Comparison of ENCODE assay signal across 1 cellular context in genomic region chr4:178329226-178329872, GRCh38.
TF ChIP-seq lines count a peak whose summit lies in the region.

No MANE protein-coding gene starts in this region.

TF ChIP-seq in H1, 55 proteins besides CTCF, POLR2A, EP300 and RAD21 (continued from another document):
- TF ChIP-seq GTF2F1 (IDR thresholded peaks at IDR 0.05; ENCODE audit: borderline replicate concordance, low read depth, low read length) (no peak), MAFK (IDR thresholded peaks at IDR 0.05; ENCODE audit: low read depth, low read length) (no peak), CTBP2 (IDR thresholded peaks at IDR 0.05; ENCODE audit: borderline replicate concordance, insufficient read depth, insufficient read length, low read length) (no peak), TBP (IDR thresholded peaks at IDR 0.05; ENCODE audit: low read depth, low read length) (no peak), SRF (IDR thresholded peaks at IDR 0.05; ENCODE audit: low read depth, low read length) (no peak), TCF12 (IDR thresholded peaks at IDR 0.05; ENCODE audit: low read depth, low read length) (no peak), HDAC6 (IDR thresholded peaks at IDR 0.05; ENCODE audit: low read depth, low read length) (no peak), JUND (IDR thresholded peaks at IDR 0.05; ENCODE audit: low read length) (no peak)
- TF ChIP-seq, protein P1, sequence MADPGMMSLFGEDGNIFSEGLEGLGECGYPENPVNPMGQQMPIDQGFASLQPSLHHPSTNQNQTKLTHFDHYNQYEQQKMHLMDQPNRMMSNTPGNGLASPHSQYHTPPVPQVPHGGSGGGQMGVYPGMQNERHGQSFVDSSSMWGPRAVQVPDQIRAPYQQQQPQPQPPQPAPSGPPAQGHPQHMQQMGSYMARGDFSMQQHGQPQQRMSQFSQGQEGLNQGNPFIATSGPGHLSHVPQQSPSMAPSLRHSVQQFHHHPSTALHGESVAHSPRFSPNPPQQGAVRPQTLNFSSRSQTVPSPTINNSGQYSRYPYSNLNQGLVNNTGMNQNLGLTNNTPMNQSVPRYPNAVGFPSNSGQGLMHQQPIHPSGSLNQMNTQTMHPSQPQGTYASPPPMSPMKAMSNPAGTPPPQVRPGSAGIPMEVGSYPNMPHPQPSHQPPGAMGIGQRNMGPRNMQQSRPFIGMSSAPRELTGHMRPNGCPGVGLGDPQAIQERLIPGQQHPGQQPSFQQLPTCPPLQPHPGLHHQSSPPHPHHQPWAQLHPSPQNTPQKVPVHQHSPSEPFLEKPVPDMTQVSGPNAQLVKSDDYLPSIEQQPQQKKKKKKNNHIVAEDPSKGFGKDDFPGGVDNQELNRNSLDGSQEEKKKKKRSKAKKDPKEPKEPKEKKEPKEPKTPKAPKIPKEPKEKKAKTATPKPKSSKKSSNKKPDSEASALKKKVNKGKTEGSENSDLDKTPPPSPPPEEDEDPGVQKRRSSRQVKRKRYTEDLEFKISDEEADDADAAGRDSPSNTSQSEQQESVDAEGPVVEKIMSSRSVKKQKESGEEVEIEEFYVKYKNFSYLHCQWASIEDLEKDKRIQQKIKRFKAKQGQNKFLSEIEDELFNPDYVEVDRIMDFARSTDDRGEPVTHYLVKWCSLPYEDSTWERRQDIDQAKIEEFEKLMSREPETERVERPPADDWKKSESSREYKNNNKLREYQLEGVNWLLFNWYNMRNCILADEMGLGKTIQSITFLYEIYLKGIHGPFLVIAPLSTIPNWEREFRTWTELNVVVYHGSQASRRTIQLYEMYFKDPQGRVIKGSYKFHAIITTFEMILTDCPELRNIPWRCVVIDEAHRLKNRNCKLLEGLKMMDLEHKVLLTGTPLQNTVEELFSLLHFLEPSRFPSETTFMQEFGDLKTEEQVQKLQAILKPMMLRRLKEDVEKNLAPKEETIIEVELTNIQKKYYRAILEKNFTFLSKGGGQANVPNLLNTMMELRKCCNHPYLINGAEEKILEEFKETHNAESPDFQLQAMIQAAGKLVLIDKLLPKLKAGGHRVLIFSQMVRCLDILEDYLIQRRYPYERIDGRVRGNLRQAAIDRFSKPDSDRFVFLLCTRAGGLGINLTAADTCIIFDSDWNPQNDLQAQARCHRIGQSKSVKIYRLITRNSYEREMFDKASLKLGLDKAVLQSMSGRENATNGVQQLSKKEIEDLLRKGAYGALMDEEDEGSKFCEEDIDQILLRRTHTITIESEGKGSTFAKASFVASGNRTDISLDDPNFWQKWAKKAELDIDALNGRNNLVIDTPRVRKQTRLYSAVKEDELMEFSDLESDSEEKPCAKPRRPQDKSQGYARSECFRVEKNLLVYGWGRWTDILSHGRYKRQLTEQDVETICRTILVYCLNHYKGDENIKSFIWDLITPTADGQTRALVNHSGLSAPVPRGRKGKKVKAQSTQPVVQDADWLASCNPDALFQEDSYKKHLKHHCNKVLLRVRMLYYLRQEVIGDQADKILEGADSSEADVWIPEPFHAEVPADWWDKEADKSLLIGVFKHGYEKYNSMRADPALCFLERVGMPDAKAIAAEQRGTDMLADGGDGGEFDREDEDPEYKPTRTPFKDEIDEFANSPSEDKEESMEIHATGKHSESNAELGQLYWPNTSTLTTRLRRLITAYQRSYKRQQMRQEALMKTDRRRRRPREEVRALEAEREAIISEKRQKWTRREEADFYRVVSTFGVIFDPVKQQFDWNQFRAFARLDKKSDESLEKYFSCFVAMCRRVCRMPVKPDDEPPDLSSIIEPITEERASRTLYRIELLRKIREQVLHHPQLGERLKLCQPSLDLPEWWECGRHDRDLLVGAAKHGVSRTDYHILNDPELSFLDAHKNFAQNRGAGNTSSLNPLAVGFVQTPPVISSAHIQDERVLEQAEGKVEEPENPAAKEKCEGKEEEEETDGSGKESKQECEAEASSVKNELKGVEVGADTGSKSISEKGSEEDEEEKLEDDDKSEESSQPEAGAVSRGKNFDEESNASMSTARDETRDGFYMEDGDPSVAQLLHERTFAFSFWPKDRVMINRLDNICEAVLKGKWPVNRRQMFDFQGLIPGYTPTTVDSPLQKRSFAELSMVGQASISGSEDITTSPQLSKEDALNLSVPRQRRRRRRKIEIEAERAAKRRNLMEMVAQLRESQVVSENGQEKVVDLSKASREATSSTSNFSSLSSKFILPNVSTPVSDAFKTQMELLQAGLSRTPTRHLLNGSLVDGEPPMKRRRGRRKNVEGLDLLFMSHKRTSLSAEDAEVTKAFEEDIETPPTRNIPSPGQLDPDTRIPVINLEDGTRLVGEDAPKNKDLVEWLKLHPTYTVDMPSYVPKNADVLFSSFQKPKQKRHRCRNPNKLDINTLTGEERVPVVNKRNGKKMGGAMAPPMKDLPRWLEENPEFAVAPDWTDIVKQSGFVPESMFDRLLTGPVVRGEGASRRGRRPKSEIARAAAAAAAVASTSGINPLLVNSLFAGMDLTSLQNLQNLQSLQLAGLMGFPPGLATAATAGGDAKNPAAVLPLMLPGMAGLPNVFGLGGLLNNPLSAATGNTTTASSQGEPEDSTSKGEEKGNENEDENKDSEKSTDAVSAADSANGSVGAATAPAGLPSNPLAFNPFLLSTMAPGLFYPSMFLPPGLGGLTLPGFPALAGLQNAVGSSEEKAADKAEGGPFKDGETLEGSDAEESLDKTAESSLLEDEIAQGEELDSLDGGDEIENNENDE (IDR thresholded peaks at IDR 0.05; ENCODE audit: insufficient replicate concordance, low read length), result no peak
